Comparison of ENCODE assay signal across 1 cellular context in genomic region chr19:2788237-2788636, GRCh38.
A peak's percentile ranks its signal among the peaks of the same experiment; 100 is the strongest.
TF ChIP-seq lines count a peak whose summit lies in the region.

No MANE protein-coding gene starts in this region.

TF ChIP-seq in GM12878, 131 proteins besides CTCF, POLR2A, EP300 and RAD21:
- no peak for TF ChIP-seq TCF7 (IDR thresholded peaks at IDR 0.05; ENCODE audit: borderline replicate concordance)
- TF ChIP-seq MYB (IDR thresholded peaks at IDR 0.05; ENCODE audit: borderline replicate concordance, low read depth, low read length) = no peak
- 0 out of 2 replicates have a peak, but pooled peaks have one; percentile 29 for TF ChIP-seq MLLT1 (IDR thresholded peaks at IDR 0.05)
- no peak for TF ChIP-seq HCFC1 (IDR thresholded peaks at IDR 0.05; ENCODE audit: low read length)
